14 cellular contexts compared by ENCODE assay signal in the genomic region with DNA sequence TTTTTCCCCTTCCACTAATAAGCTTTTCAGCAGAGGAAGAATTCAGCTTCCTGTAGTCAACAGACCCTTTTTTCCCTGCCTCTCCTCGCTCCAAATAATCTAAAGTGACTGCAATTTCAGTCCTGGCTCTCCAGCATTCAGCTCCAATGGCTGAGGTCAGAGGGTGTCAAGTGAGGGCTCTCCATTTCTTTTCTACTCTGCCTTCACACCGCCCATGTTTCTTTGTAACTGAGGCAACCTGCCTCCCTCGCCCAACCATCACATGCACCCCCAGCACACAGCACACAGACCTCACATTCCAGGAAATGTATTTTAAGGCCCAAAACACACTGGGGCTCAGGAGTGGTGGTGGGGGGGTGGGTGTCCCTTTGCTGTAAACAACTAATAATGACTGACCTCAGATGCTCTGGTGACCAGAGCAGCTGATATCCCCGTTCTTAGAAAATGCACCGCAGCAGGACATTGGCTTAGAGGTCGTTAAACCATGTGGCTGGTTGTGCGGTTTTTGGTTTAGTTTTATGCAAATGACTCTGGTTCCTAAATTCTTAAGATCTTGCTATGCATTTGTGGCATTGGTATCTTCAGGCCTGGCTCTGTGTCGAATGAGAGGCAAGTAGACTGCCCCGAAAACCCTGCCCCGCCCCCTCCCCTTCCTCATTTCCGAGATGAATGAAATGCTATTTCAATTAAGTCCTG.
DNase-seq lines count a peak whose midpoint lies in the region; ATAC-seq and TF ChIP-seq lines count a peak whose summit lies in the region.
"Had no signal": no experiment of that assay in that cellular context is flagged by ENCODE, and none has a peak within 500 bp of the region (broad histone marks: within the 10 kb centered on the region; RNA-seq: fewer than 3 reads in every experiment).

No MANE protein-coding gene starts in this region.

- no peaks in the 10 kb centered on the region for H3K27me3 ChIP-seq in HL-60 (ENCODE audit: insufficient read depth, poor library complexity, severe bottlenecking)
- H3K27me3 ChIP-seq: transverse colon had no signal

- CTCF ChIA-PET in GM10248 (lab: Yijun Ruan, JAX) (interaction anchor here (5.1 to 7.8 kb wide), 2 partner anchors 12 kb away, joined by 33 to 69 read pairs; no protein-coding TSS in a partner anchor), activated B cell treated with CpG ODN at 0.5 μM for 24 hours (lab: Charles Lee) (interaction anchor here (1.3 kb wide), 1 partner anchor 12 kb away, joined by 9 read pairs; no protein-coding TSS in a partner anchor)

- ATAC-seq in activated B cell treated with CpG ODN at 0.5 μM for 24 hours (ENCODE audit: low read depth), result no peak
- no peak for ATAC-seq in HG02642 (IDR thresholded peaks at IDR 0.05; ENCODE audit: poor library complexity, unreplicated experiment)
- no peak for ATAC-seq in HG02610 (IDR thresholded peaks at IDR 0.05; ENCODE audit: unreplicated experiment)
- ATAC-seq: activated naive CD4-positive, alpha-beta T cell treated with anti-CD3 and anti-CD28 coated beads, Interleukin-2, amount 50 U/mL, for 72 hours had no signal

- H3K4me1 Mint-ChIP-seq in activated B cell treated with CpG ODN at 0.5 μM for 24 hours (peaks cover 18% of the 10 kb centered on the region), nephron (peaks cover 77% of the 10 kb centered on the region)

- H3K36me3 Mint-ChIP-seq in activated B cell treated with CpG ODN at 0.5 μM for 24 hours (ENCODE audit: low read depth) (no peaks in the 10 kb centered on the region), nephron (ENCODE audit: low read depth) (peaks cover 3% of the 10 kb centered on the region)
- H3K36me3 Mint-ChIP-seq: activated naive CD4-positive, alpha-beta T cell treated with anti-CD3 and anti-CD28 coated beads, Interleukin-2, amount 50 U/mL, for 72 hours had no signal

- H3K27ac ChIP-seq in HL-60 (replicated peaks), result peak overlapping the region; percentile 36
- H3K27ac ChIP-seq: transverse colon had no signal

- intact Hi-C loops in activated B cell treated with CpG ODN at 0.5 μM for 24 hours (cut with micrococcal nuclease), result no loop called here

- peaks cover 20% of the 10 kb centered on the region for H3K27me3 Mint-ChIP-seq in activated B cell treated with CpG ODN at 0.5 μM for 24 hours
- no peaks in the 10 kb centered on the region for H3K27me3 Mint-ChIP-seq in nephron (ENCODE audit: low read depth)

- H3K27ac Mint-ChIP-seq in activated B cell treated with CpG ODN at 0.5 μM for 24 hours, result no peak overlapping the region
- H3K27ac Mint-ChIP-seq in nephron, result peak overlapping the region; percentile 14 to 47 (median 20)
- H3K27ac Mint-ChIP-seq: activated naive CD4-positive, alpha-beta T cell treated with anti-CD3 and anti-CD28 coated beads, Interleukin-2, amount 50 U/mL, for 72 hours had no signal

- H3K9me3 Mint-ChIP-seq in activated B cell treated with CpG ODN at 0.5 μM for 24 hours (no peaks in the 10 kb centered on the region), nephron (no peaks in the 10 kb centered on the region)
- H3K9me3 Mint-ChIP-seq: activated naive CD4-positive, alpha-beta T cell treated with anti-CD3 and anti-CD28 coated beads, Interleukin-2, amount 50 U/mL, for 72 hours had no signal

- H3K4me3 Mint-ChIP-seq in activated B cell treated with CpG ODN at 0.5 μM for 24 hours (peak overlapping the region; percentile 13), nephron (no peak overlapping the region)

- DNase-seq in GM10248 (ENCODE audit: extremely low spot score) (peak; percentile 30), HL-60 (ENCODE audit: low read depth in 1 of 2, low spot score in 1 of 2) (peak in 1 of 2 experiments; percentile 73), activated B cell treated with CpG ODN at 0.5 μM for 24 hours (no peak), occipital lobe (lab: John Stamatoyannopoulos, UW) (no peak), islet precursor cell (no peak)
- DNase-seq: cortex of kidney, NCI-H187 treated with DMSO at 0.1 percent for 48 hours, small intestine, transverse colon had no signal

- no peak overlapping the region for H3K4me3 ChIP-seq in HL-60 (replicated peaks; ENCODE audit: insufficient read depth, low read length)
- H3K4me3 ChIP-seq: HAP-1, transverse colon had no signal

- TF ChIP-seq CTCF in GM10248 (IDR thresholded peaks at IDR 0.05; ENCODE audit: control extremely low read depth, extremely low read depth, low read depth, missing control alignments) (no peak), HL-60 (IDR thresholded peaks at IDR 0.05; ENCODE audit: insufficient read depth, low read length) (no peak), activated B cell treated with CpG ODN at 0.5 μM for 24 hours (IDR thresholded peaks at IDR 0.05) (no peak), nephron (IDR thresholded peaks at IDR 0.05; ENCODE audit: unreplicated experiment in 3 of 3) (no peak)

- POLR2A ChIA-PET in GM10248 (lab: Yijun Ruan, JAX), result no interaction called here
- POLR2A ChIA-PET in activated B cell treated with CpG ODN at 0.5 μM for 24 hours (lab: Charles Lee), result no interaction called here
